In genomic region chr2:168731002-168731401, GRCh38 we compare ENCODE assay signal across 18 cellular contexts.
"Had no signal": no experiment of that assay in that cellular context is flagged by ENCODE, and none has a peak within 500 bp of the region (broad histone marks: within the 10 kb centered on the region; RNA-seq: fewer than 3 reads in every experiment).

No MANE protein-coding gene starts in this region.

- DNase-seq: dorsolateral prefrontal cortex; effector CD4-positive, alpha-beta T cell; immature natural killer cell; left colon; mucosa of descending colon; naive thymus-derived CD8-positive, alpha-beta T cell; nephron progenitor cell; psoas muscle; right lobe of liver; stimulated activated CD4-positive, alpha-beta T cell treated with anti-CD3 and anti-CD28 coated beads, Interleukin-12 subunit alpha, Interleukin-12 subunit beta, amount 100 ng/mL, for 4 hours; stimulated activated CD4-positive, alpha-beta T cell treated with anti-CD3 and anti-CD28 coated beads, Interleukin-1b, Interleukin-23, amount 100 ng/mL, for 48 hours; stimulated activated CD4-positive, alpha-beta T cell treated with anti-CD3 and anti-CD28 coated beads, Interleukin-4, amount 100 ng/mL, for 1 hour; stimulated activated CD8-positive, alpha-beta memory T cell treated with anti-CD3 and anti-CD28 coated beads, Interleukin-4, amount 100 ng/mL, for 48 hours; stimulated activated naive CD4-positive, alpha-beta T cell; stimulated activated naive CD8-positive, alpha-beta T cell treated with anti-CD3 and anti-CD28 coated beads, Interleukin-15, amount 100 ng/mL, for 72 hours; transverse colon; upper lobe of right lung; uterus had no signal

- ATAC-seq: left colon; mucosa of descending colon; naive thymus-derived CD8-positive, alpha-beta T cell; psoas muscle; right lobe of liver; stimulated activated naive CD8-positive, alpha-beta T cell treated with anti-CD3 and anti-CD28 coated beads, Interleukin-15, amount 100 ng/mL, for 72 hours; upper lobe of right lung had no signal
